Comparison of ENCODE assay signal across 20 cellular contexts in genomic region chr12:89154743-89155530, GRCh38.
DNase-seq lines count a peak whose midpoint lies in the region; ATAC-seq and TF ChIP-seq lines count a peak whose summit lies in the region.
"Had no signal": no experiment of that assay in that cellular context is flagged by ENCODE, and none has a peak within 500 bp of the region (broad histone marks: within the 10 kb centered on the region; RNA-seq: fewer than 3 reads in every experiment).

No MANE protein-coding gene starts in this region.

- H3K4me1 Mint-ChIP-seq in activated CD8-positive, alpha-beta memory T cell treated with anti-CD3 and anti-CD28 coated beads, Interleukin-2, amount 10 ng/mL, durations not matched to agents 7 days and 5 days = peaks cover 25% of the 10 kb centered on the region
- peaks cover 7% of the 10 kb centered on the region for H3K4me1 Mint-ChIP-seq in endodermal cell
- H3K4me1 Mint-ChIP-seq: nephron had no signal

- ATAC-seq in activated CD8-positive, alpha-beta memory T cell treated with anti-CD3 and anti-CD28 coated beads, Interleukin-2, amount 10 ng/mL, durations not matched to agents 7 days and 5 days = no peak
- ATAC-seq in Panc1 = no peak
- ATAC-seq: CD8-positive, alpha-beta T cell had no signal

- no peak overlapping the region for H3K4me3 Mint-ChIP-seq in activated CD8-positive, alpha-beta memory T cell treated with anti-CD3 and anti-CD28 coated beads, Interleukin-2, amount 10 ng/mL, durations not matched to agents 7 days and 5 days
- H3K4me3 Mint-ChIP-seq in endodermal cell = no peak overlapping the region
- H3K4me3 Mint-ChIP-seq: CD8-positive, alpha-beta T cell; nephron had no signal

- intact Hi-C loops in Panc1 (cut with micrococcal nuclease; ENCODE audit: unreplicated experiment) (no loop called here), esophagus muscularis mucosa (cut with DNase I) (no loop called here)

- H3K79me2 ChIP-seq in parathyroid adenoma = no peaks in the 10 kb centered on the region

- DNase-seq in activated CD8-positive, alpha-beta memory T cell treated with anti-CD3 and anti-CD28 coated beads, Interleukin-2, amount 10 ng/mL, durations not matched to agents 7 days and 5 days = no peak
- no peak for DNase-seq in activated CD8-positive, alpha-beta memory T cell treated with anti-CD3 and anti-CD28 coated beads, Interleukin-2, amount 50 U/mL, for 4 hours
- DNase-seq in Panc1 (ENCODE audit: low read depth, low spot score) = no peak
- no peak for DNase-seq in endodermal cell
- DNase-seq in stimulated activated CD8-positive, alpha-beta memory T cell treated with anti-CD3 and anti-CD28 coated beads, Interleukin-4, amount 100 ng/mL, for 48 hours = no peak
- no peak for DNase-seq in DMS153 treated with DMSO at 0.1 percent for 48 hours (lab: John Stamatoyannopoulos, UW; ENCODE audit: unreplicated experiment)
- no peak for DNase-seq in esophagus muscularis mucosa (ENCODE audit: extremely low spot score)
- DNase-seq: 8988T; amniotic stem cell; CD8-positive, alpha-beta T cell; glutamatergic neuron; mammary epithelial cell; MM.1S; NCI-H2107; NCI-H69; PC-9; SW 1271; WERI-Rb-1 had no signal

- in situ Hi-C loops in Panc1 (cut with HindIII; ENCODE audit: low pct_unique_long_range_greater_than_20kb, low sequenced_read_pairs) = no loop called here

- TF ChIP-seq CTCF in Panc1 (IDR thresholded peaks at IDR 0.05) (peak; percentile 6; the same call in 1 of the 2 replicates), endodermal cell (conservative IDR thresholded peaks at IDR 0.05) (peak; percentile 56), parathyroid adenoma (IDR thresholded peaks at IDR 0.05) (peak; percentile 25), esophagus muscularis mucosa (IDR thresholded peaks at IDR 0.05) (no peak)

- H3K9me3 ChIP-seq in Panc1 (ENCODE audit: control insufficient read depth, insufficient read depth, low read depth, low read length) = no peaks in the 10 kb centered on the region
- H3K9me3 ChIP-seq in endodermal cell (ENCODE audit: control insufficient read depth, low read length) = peaks cover 10% of the 10 kb centered on the region
- H3K9me3 ChIP-seq in parathyroid adenoma (ENCODE audit: control insufficient read depth, low read length) = no peaks in the 10 kb centered on the region
- no peaks in the 10 kb centered on the region for H3K9me3 ChIP-seq in esophagus muscularis mucosa

- H3K27ac ChIP-seq in Panc1 (ENCODE audit: low read length) (no peak overlapping the region), endodermal cell (ENCODE audit: low read depth, low read length) (no peak overlapping the region), parathyroid adenoma (no peak overlapping the region), esophagus muscularis mucosa (replicated peaks in 1 of 4) (no peak overlapping the region)
- H3K27ac ChIP-seq: PC-9, WERI-Rb-1 had no signal

- H3K27me3 ChIP-seq in Panc1 (ENCODE audit: control insufficient read depth, insufficient read depth, low read length) (no peaks in the 10 kb centered on the region), endodermal cell (ENCODE audit: control insufficient read depth, insufficient read depth, low read length, poor library complexity, severe bottlenecking) (no peaks in the 10 kb centered on the region), parathyroid adenoma (ENCODE audit: control insufficient read depth, insufficient read depth, low read length) (no peaks in the 10 kb centered on the region), esophagus muscularis mucosa (no peaks in the 10 kb centered on the region)

- no peaks in the 10 kb centered on the region for H3K4me1 ChIP-seq in Panc1 (ENCODE audit: control insufficient read depth, insufficient read depth, low read length)
- H3K4me1 ChIP-seq in endodermal cell (ENCODE audit: control insufficient read depth, insufficient read depth, low read length) = no peaks in the 10 kb centered on the region
- peaks cover 12% of the 10 kb centered on the region for H3K4me1 ChIP-seq in parathyroid adenoma
- H3K4me1 ChIP-seq in esophagus muscularis mucosa = peaks cover 0 to 11% (median 3%) of the 10 kb centered on the region in 4 donors

- H3K27me3 Mint-ChIP-seq in activated CD8-positive, alpha-beta memory T cell treated with anti-CD3 and anti-CD28 coated beads, Interleukin-2, amount 10 ng/mL, durations not matched to agents 7 days and 5 days = no peaks in the 10 kb centered on the region
- H3K27me3 Mint-ChIP-seq in endodermal cell (ENCODE audit: insufficient read depth) = peaks cover 2% of the 10 kb centered on the region

- H3K9ac ChIP-seq in endodermal cell (ENCODE audit: extremely low read depth, low read length, poor library complexity, severe bottlenecking) (no peak overlapping the region), parathyroid adenoma (no peak overlapping the region)

- H3K36me3 ChIP-seq in Panc1 (ENCODE audit: control insufficient read depth, insufficient read depth, low read length) (no peaks in the 10 kb centered on the region), endodermal cell (ENCODE audit: control insufficient read depth, insufficient read depth, low read length) (no peaks in the 10 kb centered on the region), parathyroid adenoma (ENCODE audit: control insufficient read depth, insufficient read depth, low read length) (no peaks in the 10 kb centered on the region), esophagus muscularis mucosa (no peaks in the 10 kb centered on the region)
- H3K36me3 ChIP-seq: WERI-Rb-1 had no signal

- CTCF ChIA-PET in activated CD8-positive, alpha-beta memory T cell treated with anti-CD3 and anti-CD28 coated beads, Interleukin-2, amount 10 ng/mL, durations not matched to agents 7 days and 5 days (lab: Charles Lee) = no interaction called here
- CTCF ChIA-PET in Panc1 (lab: Charles Lee) = no interaction called here

- no TSS peak for BruUV-seq in Panc1 (replicated peaks; lab: Mats Ljungman, UMichigan)

- POLR2A ChIA-PET in Panc1 (lab: Charles Lee) = no interaction called here

- H3K4me2 ChIP-seq in parathyroid adenoma (ENCODE audit: low read length) = no peak overlapping the region
- H3K4me2 ChIP-seq: PC-9 had no signal

- H3K36me3 Mint-ChIP-seq in activated CD8-positive, alpha-beta memory T cell treated with anti-CD3 and anti-CD28 coated beads, Interleukin-2, amount 10 ng/mL, durations not matched to agents 7 days and 5 days = peaks cover 32% of the 10 kb centered on the region
- H3K36me3 Mint-ChIP-seq in endodermal cell (ENCODE audit: low read depth) = no peaks in the 10 kb centered on the region
- H3K36me3 Mint-ChIP-seq: CD8-positive, alpha-beta T cell had no signal

- WGBS in endodermal cell (ENCODE audit: insufficient coverage in 1 of 2, insufficient read length in 1 of 2), 2 experiments = 88 to 100% methylated on average over 1 to 2 of the region's 4 CpGs
- 86% methylated on average over 4 of the region's 4 CpGs for WGBS in esophagus muscularis mucosa

- TF ChIP-seq POLR2A in esophagus muscularis mucosa (IDR thresholded peaks at IDR 0.05; ENCODE audit: low read depth) = no peak

- TF ChIP-seq EP300 in esophagus muscularis mucosa (IDR thresholded peaks at IDR 0.05) = no peak

- H3K27ac Mint-ChIP-seq in activated CD8-positive, alpha-beta memory T cell treated with anti-CD3 and anti-CD28 coated beads, Interleukin-2, amount 10 ng/mL, durations not matched to agents 7 days and 5 days = peak overlapping the region; percentile 49
- no peak overlapping the region for H3K27ac Mint-ChIP-seq in endodermal cell
- H3K27ac Mint-ChIP-seq: CD8-positive, alpha-beta T cell; nephron had no signal

- H3K4me3 ChIP-seq in Panc1 (ENCODE audit: low read depth in 2 of 2, low read length in 2 of 2) = no peak overlapping the region
- H3K4me3 ChIP-seq in endodermal cell (ENCODE audit: low read length) = no peak overlapping the region
- H3K4me3 ChIP-seq in parathyroid adenoma (ENCODE audit: low read depth, low read length) = no peak overlapping the region
- no peak overlapping the region for H3K4me3 ChIP-seq in esophagus muscularis mucosa
- H3K4me3 ChIP-seq: PC-9 had no signal

- peak overlapping the region; percentile 17 for H2AFZ ChIP-seq in parathyroid adenoma
- H2AFZ ChIP-seq: PC-9 had no signal

- peaks cover 5% of the 10 kb centered on the region for H3K9me3 Mint-ChIP-seq in activated CD8-positive, alpha-beta memory T cell treated with anti-CD3 and anti-CD28 coated beads, Interleukin-2, amount 10 ng/mL, durations not matched to agents 7 days and 5 days (ENCODE audit: low read depth)
- peaks cover 13% of the 10 kb centered on the region for H3K9me3 Mint-ChIP-seq in endodermal cell

Comparison
In these comparisons a context has a peak if more than half of its experiments do, and no peak if none do; other contexts are left out.
1. CTCF ChIP-seq: peak in Panc1 (single experiment), endodermal cell (single experiment) and parathyroid adenoma (single experiment); none in esophagus muscularis mucosa (0 of 3).